8 cellular contexts compared by ENCODE assay signal in the genomic region with DNA sequence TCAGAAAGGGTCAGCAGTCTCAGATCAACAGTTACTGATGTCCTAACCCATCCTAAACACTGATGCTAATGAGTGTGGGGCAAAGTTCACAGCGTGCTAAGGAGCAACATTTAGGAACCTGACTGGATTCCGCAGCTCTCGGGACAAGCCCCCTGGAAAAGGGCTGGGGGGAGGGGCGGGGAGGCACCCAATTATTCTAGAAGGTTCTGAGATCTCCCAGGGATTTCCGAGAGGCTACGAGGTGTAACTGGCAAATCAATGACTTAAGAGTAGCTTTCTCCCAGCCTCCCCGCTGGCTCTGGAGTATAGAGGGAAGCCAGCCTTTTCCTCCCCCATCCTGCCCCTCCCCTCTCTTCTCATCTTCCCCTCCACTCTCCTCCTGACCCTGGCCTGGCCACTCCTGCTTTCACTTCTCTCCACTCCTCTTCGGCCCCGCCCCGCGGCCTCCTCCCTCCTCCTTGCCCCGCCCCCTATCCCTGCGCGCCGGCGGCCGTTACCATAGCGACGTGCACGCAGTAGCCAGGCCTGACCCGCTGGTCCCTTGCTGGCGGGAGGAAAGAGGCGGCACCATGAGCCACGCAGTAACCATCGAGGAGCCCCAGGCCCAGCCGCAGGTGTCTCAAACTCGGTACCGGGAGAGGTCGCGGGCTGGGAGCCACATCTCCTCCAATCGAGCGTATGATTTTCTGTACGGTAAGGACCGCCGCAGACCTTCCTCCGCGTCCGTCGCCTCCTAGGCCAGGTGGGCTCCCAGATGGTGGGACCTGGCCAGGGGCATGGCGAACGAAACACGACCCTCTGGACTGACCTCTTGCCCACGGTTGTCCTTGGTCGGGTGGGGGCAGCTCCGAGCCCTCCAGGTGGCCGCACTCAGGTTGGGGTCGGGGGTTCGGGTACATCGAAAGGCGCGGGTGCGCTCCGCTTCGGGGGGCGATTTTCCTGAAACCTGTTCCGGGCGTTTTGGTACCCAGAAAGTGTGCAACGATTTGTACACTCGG. TPM values are rescaled to one million over a fixed set of nuclear protein-coding genes. Genes with fewer than 3 reads are reported as not detected.
DNase-seq lines count a peak whose midpoint lies in the region; ATAC-seq and TF ChIP-seq lines count a peak whose summit lies in the region.

A gene (plus strand): TSS at position 493 of the 998 bp plus-strand sequence. CDS start 77 bp downstream, at position 570.

- peak; percentile 91 for ATAC-seq in HG02678 (IDR thresholded peaks at IDR 0.05; ENCODE audit: unreplicated experiment)

- peaks cover 9% of the 10 kb centered on the region for H3K9me3 Mint-ChIP-seq in activated CD4-positive, alpha-beta T cell treated with anti-CD3 and anti-CD28 coated beads, Interleukin-2, amount 10 ng/mL, durations not matched to agents 24 days and 14 days

- H3K4me3 Mint-ChIP-seq in activated CD4-positive, alpha-beta T cell treated with anti-CD3 and anti-CD28 coated beads, Interleukin-2, amount 10 ng/mL, durations not matched to agents 24 days and 14 days, result peak within 1 kb of the TSS; percentile 83

- H3K4me3 ChIP-seq in GM12875 (ENCODE audit: low read depth, low read length) (peak within 1 kb of the TSS; percentile 48), choroid plexus epithelial cell (ENCODE audit: low read depth, low read length) (peak within 1 kb of the TSS; percentile 63)

- H3K27ac Mint-ChIP-seq in activated CD4-positive, alpha-beta T cell treated with anti-CD3 and anti-CD28 coated beads, Interleukin-2, amount 10 ng/mL, durations not matched to agents 24 days and 14 days, result peak within 1 kb of the TSS; percentile 40

- peaks cover 29% of the 10 kb centered on the region for H3K4me1 Mint-ChIP-seq in activated CD4-positive, alpha-beta T cell treated with anti-CD3 and anti-CD28 coated beads, Interleukin-2, amount 10 ng/mL, durations not matched to agents 24 days and 14 days

- H3K27me3 Mint-ChIP-seq in activated CD4-positive, alpha-beta T cell treated with anti-CD3 and anti-CD28 coated beads, Interleukin-2, amount 10 ng/mL, durations not matched to agents 24 days and 14 days, result peaks cover 27% of the 10 kb centered on the region

- intact Hi-C loops in activated CD4-positive, alpha-beta T cell treated with anti-CD3 and anti-CD28 coated beads, Interleukin-2, amount 10 ng/mL, durations not matched to agents 24 days and 14 days (cut with micrococcal nuclease), result loop anchor here (2.0 to 5.0 kb wide), 3 partner anchors 204 to 894 kb away; a partner anchor contains a TSS

- DNase-seq in NCI-H1930 (lab: John Stamatoyannopoulos, UW) (peak; percentile 87 to 92), choroid plexus epithelial cell (ENCODE audit: low read depth) (peak; percentile 95), kidney tubule cell (ENCODE audit: low spot score) (peak; percentile 95), Kasumi-1 (lab: John Stamatoyannopoulos, UW) (no peak)
- DNase-seq in activated CD4-positive, alpha-beta T cell treated with anti-CD3 and anti-CD28 coated beads, Interleukin-2, amount 10 ng/mL, durations not matched to agents 24 days and 14 days, result peak; percentile 94
- peak; percentile 90 for DNase-seq in stimulated activated CD4-positive, alpha-beta T cell treated with anti-CD3 and anti-CD28 coated beads, Interleukin-15, amount 100 ng/mL, for 24 hours

- peaks cover 9% of the 10 kb centered on the region for H3K36me3 Mint-ChIP-seq in activated CD4-positive, alpha-beta T cell treated with anti-CD3 and anti-CD28 coated beads, Interleukin-2, amount 10 ng/mL, durations not matched to agents 24 days and 14 days (ENCODE audit: low read depth)

- TF ChIP-seq CTCF in GM12875 (IDR thresholded peaks at IDR 0.05; ENCODE audit: borderline replicate concordance, insufficient read depth, low read depth, low read length), result no peak
- no peak for TF ChIP-seq CTCF in choroid plexus epithelial cell (conservative IDR thresholded peaks at IDR 0.05; ENCODE audit: low read depth, low read length)

RNA-seq across cellular contexts. Expression of the gene that starts here (rescaled TPM):
- 0.26 TPM in 1 of 2 replicates, not detected in the other for total RNA-seq in activated CD4-positive, alpha-beta T cell treated with anti-CD3 and anti-CD28 coated beads, Interleukin-2, amount 10 ng/mL, durations not matched to agents 24 days and 14 days

Comparison
In these comparisons a context has a peak if more than half of its experiments do, and no peak if none do; other contexts are left out.
1. Peak in DNase-seq in activated CD4-positive, alpha-beta T cell treated with anti-CD3 and anti-CD28 coated beads, Interleukin-2, amount 10 ng/mL, durations not matched to agents 24 days and 14 days; RNA of the gene not detected or under 1 TPM.
2. DNase-seq: peak in NCI-H1930 (2 of 2), choroid plexus epithelial cell (single experiment), kidney tubule cell (single experiment) and stimulated activated CD4-positive, alpha-beta T cell treated with anti-CD3 and anti-CD28 coated beads, Interleukin-15, amount 100 ng/mL, for 24 hours (single experiment); none in Kasumi-1 (0 of 2).